In genomic region chr16:24348511-24349290, GRCh38 we compare ENCODE assay signal across 1 cellular context.
TF ChIP-seq lines count a peak whose summit lies in the region.

No MANE protein-coding gene starts in this region.

TF ChIP-seq in WTC11, 78 proteins besides CTCF, POLR2A, EP300 and RAD21 (continued from another document):
- TF ChIP-seq ARID4B (CRISPR knock-in tag; IDR thresholded peaks at IDR 0.05; ENCODE audit: borderline replicate concordance) (no peak), E2F1 (CRISPR knock-in tag; IDR thresholded peaks at IDR 0.05) (no peak), USF1 (CRISPR knock-in tag; IDR thresholded peaks at IDR 0.05) (no peak), ATF3 (CRISPR knock-in tag; conservative IDR thresholded peaks at IDR 0.05) (no peak), ZNF396 (CRISPR knock-in tag; IDR thresholded peaks at IDR 0.05; ENCODE audit: borderline replicate concordance) (no peak), NR2C2 (CRISPR knock-in tag; IDR thresholded peaks at IDR 0.05) (no peak), CBFB (CRISPR knock-in tag; IDR thresholded peaks at IDR 0.05; ENCODE audit: low read depth) (no peak), USF2 (CRISPR knock-in tag; IDR thresholded peaks at IDR 0.05) (no peak), ATF6 (CRISPR knock-in tag; IDR thresholded peaks at IDR 0.05) (no peak), JUN (CRISPR knock-in tag; IDR thresholded peaks at IDR 0.05) (no peak), ZBTB43 (CRISPR knock-in tag; IDR thresholded peaks at IDR 0.05) (no peak), ZNF423 (CRISPR knock-in tag; IDR thresholded peaks at IDR 0.05) (no peak), ESRRA (CRISPR knock-in tag; IDR thresholded peaks at IDR 0.05; ENCODE audit: borderline replicate concordance) (no peak)
